In the genomic region with DNA sequence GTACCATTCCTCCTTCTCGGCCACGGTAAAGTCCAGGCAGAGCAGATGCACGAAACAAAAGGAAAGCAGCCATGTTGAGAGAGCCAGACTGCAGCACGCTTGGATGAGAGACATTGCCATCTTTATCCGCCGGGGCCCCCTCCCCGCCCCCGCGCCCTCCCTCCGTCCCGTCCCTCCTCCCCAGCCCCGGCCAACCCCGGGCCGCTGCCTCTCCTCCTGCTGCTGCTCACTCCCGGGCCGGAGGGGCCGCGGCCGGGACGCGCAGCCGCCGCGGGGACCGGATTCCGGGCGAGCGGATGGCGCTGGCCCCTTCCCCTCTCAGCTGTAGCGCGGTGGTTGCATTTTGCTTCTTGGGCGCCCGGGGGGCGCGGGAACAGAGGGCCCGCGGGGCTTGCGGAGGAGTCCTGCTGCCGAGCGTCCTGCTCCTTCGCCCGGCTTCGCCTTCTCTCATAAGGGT, we compare ENCODE assay signal across 8 cellular contexts. TPM values are rescaled to one million over a fixed set of nuclear protein-coding genes. Genes with fewer than 3 reads are reported as not detected.
DNase-seq lines count a peak whose midpoint lies in the region; ATAC-seq and TF ChIP-seq lines count a peak whose summit lies in the region.

No MANE protein-coding gene starts in this region.

- peak; percentile 56 for DNase-seq in NCI-H82 (lab: John Stamatoyannopoulos, UW)
- DNase-seq in NCI-H82 treated with DMSO at 0.1 percent for 48 hours (lab: John Stamatoyannopoulos, UW; ENCODE audit: unreplicated experiment) = no peak
- DNase-seq in T-cell = no peak
- peak; percentile 20 for DNase-seq in fibroblast of pulmonary artery (ENCODE audit: low read depth)
- DNase-seq in naive thymus-derived CD4-positive, alpha-beta T cell = no peak
- DNase-seq in GM19238 (ENCODE audit: insufficient read length, low spot score) = no peak
- DNase-seq in DMS153 (lab: John Stamatoyannopoulos, UW) = no peak

- H3K4me1 ChIP-seq in naive thymus-derived CD4-positive, alpha-beta T cell (ENCODE audit: control insufficient read depth in 2 of 2, insufficient read depth in 2 of 2, low read length in 2 of 2) = no peaks in the 10 kb centered on the region

- H3K27ac ChIP-seq in naive thymus-derived CD4-positive, alpha-beta T cell (ENCODE audit: low read depth, low read length) = no peak overlapping the region

- H3K36me3 Mint-ChIP-seq in T-cell = no peaks in the 10 kb centered on the region
- no peaks in the 10 kb centered on the region for H3K36me3 Mint-ChIP-seq in naive thymus-derived CD4-positive, alpha-beta T cell

- intact Hi-C loops in naive thymus-derived CD4-positive, alpha-beta T cell (cut with micrococcal nuclease) = loop anchor here (1.0 kb wide), 1 partner anchor 271 kb away; no protein-coding TSS in a partner anchor

- H3K4me3 Mint-ChIP-seq in T-cell = peak overlapping the region in 1 of 3 donors; percentile 85
- peak overlapping the region in 5 of 10 donors; percentile 47 to 91 (median 88) for H3K4me3 Mint-ChIP-seq in naive thymus-derived CD4-positive, alpha-beta T cell

- no peak overlapping the region for H3K27ac Mint-ChIP-seq in T-cell
- H3K27ac Mint-ChIP-seq in naive thymus-derived CD4-positive, alpha-beta T cell = no peak overlapping the region

- H3K27me3 ChIP-seq in naive thymus-derived CD4-positive, alpha-beta T cell (ENCODE audit: control insufficient read depth in 2 of 2, insufficient read depth in 2 of 2, low read length in 2 of 2) = no peaks in the 10 kb centered on the region

- peak overlapping the region; percentile 62 for H3K4me3 ChIP-seq in fibroblast of pulmonary artery (replicated peaks; ENCODE audit: low read depth, low read length)
- peak overlapping the region; percentile 26 for H3K4me3 ChIP-seq in naive thymus-derived CD4-positive, alpha-beta T cell (ENCODE audit: low read length)

- no peaks in the 10 kb centered on the region for H3K9me3 Mint-ChIP-seq in T-cell
- H3K9me3 Mint-ChIP-seq in naive thymus-derived CD4-positive, alpha-beta T cell = peaks cover 0 to 4% (median 0%) of the 10 kb centered on the region in 11 donors

- H3K27me3 Mint-ChIP-seq in T-cell = peaks cover 65 to 67% of the 10 kb centered on the region in 2 donors
- H3K27me3 Mint-ChIP-seq in naive thymus-derived CD4-positive, alpha-beta T cell = peaks cover 72 to 87% (median 78%) of the 10 kb centered on the region in 5 donors

- no peaks in the 10 kb centered on the region for H3K36me3 ChIP-seq in naive thymus-derived CD4-positive, alpha-beta T cell (ENCODE audit: control insufficient read depth in 2 of 3, insufficient read depth in 3 of 3, low read length in 3 of 3)

- no peak for TF ChIP-seq CTCF in fibroblast of pulmonary artery (IDR thresholded peaks at IDR 0.05; ENCODE audit: low read length, missing control alignments)

- H3K9me3 ChIP-seq in naive thymus-derived CD4-positive, alpha-beta T cell (ENCODE audit: control insufficient read depth in 2 of 3, low read length in 3 of 3) = no peaks in the 10 kb centered on the region

- CTCF ChIA-PET in T-cell (lab: Charles Lee) = no interaction called here
- CTCF ChIA-PET in naive thymus-derived CD4-positive, alpha-beta T cell (lab: Charles Lee) = no interaction called here

- ATAC-seq in HG02870 (IDR thresholded peaks at IDR 0.05; ENCODE audit: unreplicated experiment) (peak; percentile 20), T-cell (replicated peaks in 1 of 4) (peak; percentile 18 to 37 (median 32))
- peak; percentile 8 for ATAC-seq in naive thymus-derived CD4-positive, alpha-beta T cell

- POLR2A ChIA-PET in T-cell (lab: Charles Lee) = no interaction called here
- POLR2A ChIA-PET in naive thymus-derived CD4-positive, alpha-beta T cell (lab: Charles Lee) = no interaction called here

- peaks cover 12 to 18% (median 17%) of the 10 kb centered on the region in 3 donors for H3K4me1 Mint-ChIP-seq in T-cell
- H3K4me1 Mint-ChIP-seq in naive thymus-derived CD4-positive, alpha-beta T cell = peaks cover 0 to 20% (median 13%) of the 10 kb centered on the region in 7 donors

RNA-seq across cellular contexts. Expression of a gene that starts 0.6 kb away (rescaled TPM):
- under 1 TPM in 3 of 5 donors, not detected in 2; 0.09 to 0.35 (median 0.30) TPM for total RNA-seq in T-cell
- under 1 TPM in 1 of 5 experiments, not detected in 4; 0.02 TPM for total RNA-seq in naive thymus-derived CD4-positive, alpha-beta T cell
- not detected for polyA plus RNA-seq in naive thymus-derived CD4-positive, alpha-beta T cell

Comparison
In these comparisons a context has a peak if more than half of its experiments do, and no peak if none do; other contexts are left out.
1. DNase-seq: peak in NCI-H82 (single experiment) and fibroblast of pulmonary artery (single experiment); none in NCI-H82 treated with DMSO at 0.1 percent for 48 hours (single experiment), T-cell (0 of 34), naive thymus-derived CD4-positive, alpha-beta T cell (0 of 9), GM19238 (single experiment) and DMS153 (single experiment).
2. Peak in every context shown above with its lines, with median percentiles within 50 percentile points of each other: ATAC-seq.